8 cellular contexts compared by ENCODE assay signal in genomic region chr9:129139233-129139992, GRCh38. TPM values are rescaled to one million over a fixed set of nuclear protein-coding genes. Genes with fewer than 3 reads are reported as not detected.
A peak's percentile ranks its signal among the peaks of the same experiment; 100 is the strongest.
DNase-seq lines count a peak whose midpoint lies in the region; ATAC-seq and TF ChIP-seq lines count a peak whose summit lies in the region.

No MANE protein-coding gene starts in this region.

- H3F3A ChIP-seq in smooth muscle cell (ENCODE audit: low read depth): peaks cover 17% of the 10 kb centered on the region

- peak; percentile 32 for ATAC-seq in HG02970 (IDR thresholded peaks at IDR 0.05; ENCODE audit: low FRiP score, unreplicated experiment)
- no peak for ATAC-seq in GM18861 (IDR thresholded peaks at IDR 0.05; ENCODE audit: unreplicated experiment)

- peaks cover 22 to 33% of the 10 kb centered on the region in 2 donors for H3K4me1 Mint-ChIP-seq in immature natural killer cell

- peaks cover 20% of the 10 kb centered on the region for H3K79me2 ChIP-seq in mammary epithelial cell (ENCODE audit: insufficient read depth, low read length)
- peaks cover 13% of the 10 kb centered on the region for H3K79me2 ChIP-seq in smooth muscle cell (ENCODE audit: low read depth)

- H3K4me2 ChIP-seq in mammary epithelial cell (ENCODE audit: insufficient read depth, low read depth, low read length) (peak overlapping the region; percentile 92), smooth muscle cell (peak overlapping the region; percentile 81)

- BruUV-seq in mammary epithelial cell (replicated peaks; lab: Mats Ljungman, UMichigan): no TSS peak

- H3K9me3 ChIP-seq in mammary epithelial cell (replicated peaks; ENCODE audit: insufficient read depth, low read length) (no peaks in the 10 kb centered on the region), smooth muscle cell (replicated peaks; ENCODE audit: low read depth) (no peaks in the 10 kb centered on the region)

- peak overlapping the region; percentile 69 for H2AFZ ChIP-seq in mammary epithelial cell (ENCODE audit: low read depth, low read length)
- no peak overlapping the region for H2AFZ ChIP-seq in smooth muscle cell (ENCODE audit: low read depth)

- no peaks in the 10 kb centered on the region for H3K36me3 ChIP-seq in mammary epithelial cell (ENCODE audit: insufficient read depth, low read length)
- no peaks in the 10 kb centered on the region for H3K36me3 ChIP-seq in smooth muscle cell (ENCODE audit: low read depth)

- peak; percentile 91 for DNase-seq in EH (ENCODE audit: low read depth)
- peak; percentile 96 for DNase-seq in NCI-H2171 treated with DMSO at 0.1 percent for 48 hours (lab: John Stamatoyannopoulos, UW)
- peak; percentile 73 for DNase-seq in mammary epithelial cell
- DNase-seq in immature natural killer cell: peak; percentile 70 to 78 (median 74)
- peak; percentile 56 for DNase-seq in smooth muscle cell (lab: John Stamatoyannopoulos, UW; ENCODE audit: unreplicated experiment)

- peak overlapping the region; percentile 21 to 48 (median 24) for H3K4me3 ChIP-seq in mammary epithelial cell (replicated peaks in 1 of 3; ENCODE audit: insufficient read depth in 1 of 3, low read depth in 2 of 3, low read length in 3 of 3)
- H3K4me3 ChIP-seq in smooth muscle cell: peak overlapping the region; percentile 35

- 2% methylated on average over 9 of the region's 13 CpGs for WGBS in mammary epithelial cell (ENCODE audit: low coverage, missing lambda C conversion rate)
- WGBS in smooth muscle cell (ENCODE audit: low lambda C conversion rate): 7% methylated on average over 13 of the region's 13 CpGs

- H3K27me3 Mint-ChIP-seq in immature natural killer cell (ENCODE audit: low read depth in 3 of 3): peaks cover 0 to 6% (median 0%) of the 10 kb centered on the region in 3 donors

- H3K9me3 Mint-ChIP-seq in immature natural killer cell: no peaks in the 10 kb centered on the region

- intact Hi-C loops in mammary epithelial cell (cut with micrococcal nuclease): loop anchor here (1.0 to 10.0 kb wide), 8 partner anchors 29 to 472 kb away; no protein-coding TSS in a partner anchor

- in situ Hi-C loops in mammary epithelial cell (cut with MboI; ENCODE audit: low sequenced_read_pairs in 2 of 2): loop anchor here (5.0 to 25.0 kb wide), 3 partner anchors 348 to 648 kb away; partner anchors contain the start of gene C9orf50 (in 1 of the 2)

- CTCF ChIA-PET in mammary epithelial cell (lab: Charles Lee; ENCODE audit: low non-redundant PET): interaction anchor here (0.6 to 1.4 kb wide), 3 partner anchors 54 to 485 kb away, joined by 4 to 11 read pairs (median 5); no protein-coding TSS in a partner anchor

- peak overlapping the region; percentile 79 to 87 (median 84) for H3K4me3 Mint-ChIP-seq in immature natural killer cell

- peaks cover 3 to 16% (median 7%) of the 10 kb centered on the region in 3 donors for H3K36me3 Mint-ChIP-seq in immature natural killer cell

- H3K27ac ChIP-seq in VCaP: peak overlapping the region; percentile 81
- peak overlapping the region; percentile 98 for H3K27ac ChIP-seq in mammary epithelial cell (ENCODE audit: insufficient read depth, low read depth, low read length)
- peak overlapping the region; percentile 100 for H3K27ac ChIP-seq in smooth muscle cell (ENCODE audit: low read depth)

- H3K27me3 ChIP-seq in mammary epithelial cell (ENCODE audit: insufficient read depth, low read length) (no peaks in the 10 kb centered on the region), smooth muscle cell (ENCODE audit: low read depth) (no peaks in the 10 kb centered on the region)

- peak; percentile 95 for TF ChIP-seq CTCF in VCaP (conservative IDR thresholded peaks at IDR 0.05)
- peak; percentile 70 to 86 for TF ChIP-seq CTCF in mammary epithelial cell (conservative IDR thresholded peaks at IDR 0.05 in 1 of 2, IDR thresholded peaks at IDR 0.05 in 1 of 2; ENCODE audit: extremely low read depth in 1 of 2, insufficient read depth in 1 of 2, low read depth in 1 of 2, low read length in 2 of 2)
- TF ChIP-seq CTCF in smooth muscle cell (IDR thresholded peaks at IDR 0.05; ENCODE audit: borderline replicate concordance, insufficient read depth, poor library complexity, severe bottlenecking): peak; percentile 90

- peak overlapping the region; percentile 88 to 96 (median 94) for H3K27ac Mint-ChIP-seq in immature natural killer cell

- peaks cover 52% of the 10 kb centered on the region for H3K4me1 ChIP-seq in mammary epithelial cell (ENCODE audit: insufficient read depth, low read length)
- peaks cover 46% of the 10 kb centered on the region for H3K4me1 ChIP-seq in smooth muscle cell (ENCODE audit: low read depth)

- dilution Hi-C loops in mammary epithelial cell (cut with HindIII; ENCODE audit: low sequenced_read_pairs): no loop called here

- H4K20me1 ChIP-seq in mammary epithelial cell (ENCODE audit: insufficient read depth, low read length) (no peaks in the 10 kb centered on the region), smooth muscle cell (ENCODE audit: low read depth) (no peaks in the 10 kb centered on the region)

- peak overlapping the region; percentile 69 for H3K9ac ChIP-seq in mammary epithelial cell (ENCODE audit: insufficient read depth, low read length)
- no peak overlapping the region for H3K9ac ChIP-seq in smooth muscle cell (ENCODE audit: low read depth)

RNA-seq across cellular contexts. Expression of gene PTPA, which starts 28.2 kb away (rescaled TPM):
- 100 to 1,000 TPM in 1 of 2 donors, 10 to 100 TPM in 1; 73.7 to 122 TPM for total RNA-seq in mammary epithelial cell
- 120 TPM for polyA plus RNA-seq in mammary epithelial cell
- polyA minus RNA-seq in mammary epithelial cell: 218 TPM
- polyA plus RNA-seq in immature natural killer cell: 10 to 100 TPM; 16.8 to 19.1 (median 19.0) TPM
- total RNA-seq in smooth muscle cell: 78.2 and 119 TPM in 2 replicates
- polyA plus RNA-seq in smooth muscle cell: 88.7 and 94.9 TPM in 2 replicates

RNA-seq across cellular contexts. Expression of gene CRAT, which starts 28.8 kb away (rescaled TPM):
- total RNA-seq in mammary epithelial cell (10 to 100 TPM; 11.1 to 17.7 TPM), smooth muscle cell (20.0 and 24.3 TPM in 2 replicates)
- polyA plus RNA-seq in mammary epithelial cell (2.5 TPM), immature natural killer cell (10 to 100 TPM in 2 of 3 donors, 1 to 10 TPM in 1; 9.8 to 22.4 (median 16.7) TPM), smooth muscle cell (38.4 and 52.3 TPM in 2 replicates)
- 0.52 TPM for polyA minus RNA-seq in mammary epithelial cell

RNA-seq across cellular contexts. Expression of gene IER5L, which starts 38.6 kb away (rescaled TPM):
- 10 to 100 TPM; 13.5 to 34.2 TPM for total RNA-seq in mammary epithelial cell
- 7.0 TPM for polyA plus RNA-seq in mammary epithelial cell
- 1.4 TPM for polyA minus RNA-seq in mammary epithelial cell
- 1 to 10 TPM in 1 of 3 donors, under 1 TPM in 2; 0.15 to 1.1 (median 0.16) TPM for polyA plus RNA-seq in immature natural killer cell
- total RNA-seq in smooth muscle cell: 23.0 and 28.3 TPM in 2 replicates
- 31.7 and 38.6 TPM in 2 replicates for polyA plus RNA-seq in smooth muscle cell

RNA-seq across cellular contexts. Expression of gene DOLPP1, which starts 58.5 kb away (rescaled TPM):
- total RNA-seq in mammary epithelial cell (10 to 100 TPM; 11.3 to 20.1 TPM), smooth muscle cell (14.4 and 18.1 TPM in 2 replicates)
- polyA plus RNA-seq in mammary epithelial cell (16.8 TPM), immature natural killer cell (10 to 100 TPM in 2 of 3 donors, 1 to 10 TPM in 1; 9.0 to 13.1 (median 12.9) TPM), smooth muscle cell (17.8 and 21.5 TPM in 2 replicates)
- 17.3 TPM for polyA minus RNA-seq in mammary epithelial cell
